ENCODE assay signal across 3 cellular contexts in the genomic region with DNA sequence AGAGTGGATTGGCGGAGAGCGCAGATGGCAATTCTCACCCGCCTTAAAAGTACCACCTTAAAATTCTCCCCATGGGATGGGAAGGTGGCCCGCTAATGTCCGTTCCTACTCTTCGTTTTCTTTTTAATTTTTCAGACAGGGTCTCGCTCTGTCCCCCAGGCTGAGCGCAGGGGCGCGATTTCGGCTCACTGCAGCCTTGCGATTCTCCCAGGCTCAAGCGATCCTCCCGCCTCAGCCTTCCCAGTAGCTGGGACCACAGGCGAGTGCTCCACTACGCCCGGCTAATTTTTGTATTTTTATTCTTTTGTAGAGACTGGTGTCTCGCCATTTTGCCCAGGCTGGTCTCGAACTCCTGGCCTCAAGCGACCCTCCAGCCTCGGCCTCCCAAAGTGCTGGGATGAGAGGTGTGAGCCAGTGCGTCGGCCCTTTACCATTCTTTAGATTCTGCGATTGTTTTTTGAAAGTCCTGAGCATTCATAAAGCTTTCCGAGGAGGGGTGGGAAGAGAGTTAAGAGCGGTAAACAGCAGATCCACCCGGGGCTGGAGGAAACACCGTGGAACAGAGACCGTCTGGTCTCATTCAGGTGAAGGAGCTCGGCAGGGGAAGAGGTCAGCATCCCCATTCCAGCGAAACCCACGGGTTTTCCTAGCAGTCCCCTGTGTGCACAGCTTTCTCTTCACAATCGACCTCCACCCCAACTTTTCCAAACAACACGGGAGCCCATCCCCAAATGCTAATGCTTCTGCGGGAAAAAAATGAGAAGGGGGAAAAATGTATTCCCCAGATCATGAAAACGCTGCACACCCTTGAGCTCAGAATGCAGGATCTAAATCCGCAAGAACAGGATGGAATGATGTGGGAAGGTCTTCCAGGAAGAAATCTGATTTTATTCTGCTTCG.
TF ChIP-seq lines count a peak whose summit lies in the region.

No MANE protein-coding gene starts in this region.

TF ChIP-seq in SK-N-SH, 30 proteins besides CTCF, POLR2A, EP300 and RAD21:
- TF ChIP-seq, protein P1, sequence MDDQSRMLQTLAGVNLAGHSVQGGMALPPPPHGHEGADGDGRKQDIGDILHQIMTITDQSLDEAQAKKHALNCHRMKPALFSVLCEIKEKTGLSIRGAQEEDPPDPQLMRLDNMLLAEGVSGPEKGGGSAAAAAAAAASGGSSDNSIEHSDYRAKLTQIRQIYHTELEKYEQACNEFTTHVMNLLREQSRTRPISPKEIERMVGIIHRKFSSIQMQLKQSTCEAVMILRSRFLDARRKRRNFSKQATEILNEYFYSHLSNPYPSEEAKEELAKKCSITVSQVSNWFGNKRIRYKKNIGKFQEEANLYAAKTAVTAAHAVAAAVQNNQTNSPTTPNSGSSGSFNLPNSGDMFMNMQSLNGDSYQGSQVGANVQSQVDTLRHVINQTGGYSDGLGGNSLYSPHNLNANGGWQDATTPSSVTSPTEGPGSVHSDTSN (IDR thresholded peaks at IDR 0.05): no peak
- TF ChIP-seq YY1 (IDR thresholded peaks at IDR 0.05; ENCODE audit: low read depth) (no peak), EZH2phosphoT487 (IDR thresholded peaks at IDR 0.05; ENCODE audit: borderline replicate concordance, low read depth) (no peak), FOSL2 (IDR thresholded peaks at IDR 0.05; ENCODE audit: borderline replicate concordance, low read depth) (no peak), GATA2 (CRISPR knock-in tag; IDR thresholded peaks at IDR 0.05) (no peak), NFIC (IDR thresholded peaks at IDR 0.05; ENCODE audit: borderline replicate concordance) (no peak), SIN3A (IDR thresholded peaks at IDR 0.05; ENCODE audit: borderline replicate concordance, low read depth, low read length) (no peak), FOXM1 (IDR thresholded peaks at IDR 0.05; ENCODE audit: low read depth) (no peak), RCOR1 (IDR thresholded peaks at IDR 0.05; ENCODE audit: low read length) (no peak), POLR2AphosphoS5 (IDR thresholded peaks at IDR 0.05; ENCODE audit: low read depth, low read length) (no peak)
- TF ChIP-seq, protein P2, sequence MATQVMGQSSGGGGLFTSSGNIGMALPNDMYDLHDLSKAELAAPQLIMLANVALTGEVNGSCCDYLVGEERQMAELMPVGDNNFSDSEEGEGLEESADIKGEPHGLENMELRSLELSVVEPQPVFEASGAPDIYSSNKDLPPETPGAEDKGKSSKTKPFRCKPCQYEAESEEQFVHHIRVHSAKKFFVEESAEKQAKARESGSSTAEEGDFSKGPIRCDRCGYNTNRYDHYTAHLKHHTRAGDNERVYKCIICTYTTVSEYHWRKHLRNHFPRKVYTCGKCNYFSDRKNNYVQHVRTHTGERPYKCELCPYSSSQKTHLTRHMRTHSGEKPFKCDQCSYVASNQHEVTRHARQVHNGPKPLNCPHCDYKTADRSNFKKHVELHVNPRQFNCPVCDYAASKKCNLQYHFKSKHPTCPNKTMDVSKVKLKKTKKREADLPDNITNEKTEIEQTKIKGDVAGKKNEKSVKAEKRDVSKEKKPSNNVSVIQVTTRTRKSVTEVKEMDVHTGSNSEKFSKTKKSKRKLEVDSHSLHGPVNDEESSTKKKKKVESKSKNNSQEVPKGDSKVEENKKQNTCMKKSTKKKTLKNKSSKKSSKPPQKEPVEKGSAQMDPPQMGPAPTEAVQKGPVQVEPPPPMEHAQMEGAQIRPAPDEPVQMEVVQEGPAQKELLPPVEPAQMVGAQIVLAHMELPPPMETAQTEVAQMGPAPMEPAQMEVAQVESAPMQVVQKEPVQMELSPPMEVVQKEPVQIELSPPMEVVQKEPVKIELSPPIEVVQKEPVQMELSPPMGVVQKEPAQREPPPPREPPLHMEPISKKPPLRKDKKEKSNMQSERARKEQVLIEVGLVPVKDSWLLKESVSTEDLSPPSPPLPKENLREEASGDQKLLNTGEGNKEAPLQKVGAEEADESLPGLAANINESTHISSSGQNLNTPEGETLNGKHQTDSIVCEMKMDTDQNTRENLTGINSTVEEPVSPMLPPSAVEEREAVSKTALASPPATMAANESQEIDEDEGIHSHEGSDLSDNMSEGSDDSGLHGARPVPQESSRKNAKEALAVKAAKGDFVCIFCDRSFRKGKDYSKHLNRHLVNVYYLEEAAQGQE (IDR thresholded peaks at IDR 0.05; ENCODE audit: low read depth, low read length): no peak
- TF ChIP-seq, protein P3, sequence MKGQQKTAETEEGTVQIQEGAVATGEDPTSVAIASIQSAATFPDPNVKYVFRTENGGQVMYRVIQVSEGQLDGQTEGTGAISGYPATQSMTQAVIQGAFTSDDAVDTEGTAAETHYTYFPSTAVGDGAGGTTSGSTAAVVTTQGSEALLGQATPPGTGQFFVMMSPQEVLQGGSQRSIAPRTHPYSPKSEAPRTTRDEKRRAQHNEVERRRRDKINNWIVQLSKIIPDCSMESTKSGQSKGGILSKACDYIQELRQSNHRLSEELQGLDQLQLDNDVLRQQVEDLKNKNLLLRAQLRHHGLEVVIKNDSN (IDR thresholded peaks at IDR 0.05; ENCODE audit: borderline replicate concordance, low read depth): no peak

TF ChIP-seq in SK-N-SH treated with all-trans-retinoic acid at 6 μM for 48 hours, 23 proteins besides CTCF, POLR2A, EP300 and RAD21 (continued from another document):
- TF ChIP-seq, protein P4, sequence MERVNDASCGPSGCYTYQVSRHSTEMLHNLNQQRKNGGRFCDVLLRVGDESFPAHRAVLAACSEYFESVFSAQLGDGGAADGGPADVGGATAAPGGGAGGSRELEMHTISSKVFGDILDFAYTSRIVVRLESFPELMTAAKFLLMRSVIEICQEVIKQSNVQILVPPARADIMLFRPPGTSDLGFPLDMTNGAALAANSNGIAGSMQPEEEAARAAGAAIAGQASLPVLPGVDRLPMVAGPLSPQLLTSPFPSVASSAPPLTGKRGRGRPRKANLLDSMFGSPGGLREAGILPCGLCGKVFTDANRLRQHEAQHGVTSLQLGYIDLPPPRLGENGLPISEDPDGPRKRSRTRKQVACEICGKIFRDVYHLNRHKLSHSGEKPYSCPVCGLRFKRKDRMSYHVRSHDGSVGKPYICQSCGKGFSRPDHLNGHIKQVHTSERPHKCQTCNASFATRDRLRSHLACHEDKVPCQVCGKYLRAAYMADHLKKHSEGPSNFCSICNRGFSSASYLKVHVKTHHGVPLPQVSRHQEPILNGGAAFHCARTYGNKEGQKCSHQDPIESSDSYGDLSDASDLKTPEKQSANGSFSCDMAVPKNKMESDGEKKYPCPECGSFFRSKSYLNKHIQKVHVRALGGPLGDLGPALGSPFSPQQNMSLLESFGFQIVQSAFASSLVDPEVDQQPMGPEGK (CRISPR knock-in tag; IDR thresholded peaks at IDR 0.05; ENCODE audit: borderline replicate concordance): no peak
- TF ChIP-seq BACH2 (CRISPR knock-in tag; IDR thresholded peaks at IDR 0.05; ENCODE audit: borderline replicate concordance): no peak
- TF ChIP-seq ZNF565 (CRISPR knock-in tag; conservative IDR thresholded peaks at IDR 0.05; ENCODE audit: low read depth): no peak
- no peak for TF ChIP-seq ZFP3 (CRISPR knock-in tag; IDR thresholded peaks at IDR 0.05)
- TF ChIP-seq ESRRG (CRISPR knock-in tag; IDR thresholded peaks at IDR 0.05): no peak
- no peak for TF ChIP-seq TOX (CRISPR knock-in tag; IDR thresholded peaks at IDR 0.05; ENCODE audit: borderline replicate concordance)
- TF ChIP-seq ARNTL (CRISPR knock-in tag; IDR thresholded peaks at IDR 0.05; ENCODE audit: borderline replicate concordance, low read depth): no peak
- TF ChIP-seq RARB (CRISPR knock-in tag; IDR thresholded peaks at IDR 0.05): no peak
- TF ChIP-seq ZFP30 (CRISPR knock-in tag; IDR thresholded peaks at IDR 0.05): no peak
- no peak for TF ChIP-seq ZNF70 (CRISPR knock-in tag; IDR thresholded peaks at IDR 0.05)
- TF ChIP-seq ZNF8 (CRISPR knock-in tag; IDR thresholded peaks at IDR 0.05): no peak
- no peak for TF ChIP-seq CSDC2 (CRISPR knock-in tag; IDR thresholded peaks at IDR 0.05)

TF ChIP-seq in HepG2, 621 proteins besides CTCF, POLR2A, EP300 and RAD21 (continued from another document):
- TF ChIP-seq, protein P5, sequence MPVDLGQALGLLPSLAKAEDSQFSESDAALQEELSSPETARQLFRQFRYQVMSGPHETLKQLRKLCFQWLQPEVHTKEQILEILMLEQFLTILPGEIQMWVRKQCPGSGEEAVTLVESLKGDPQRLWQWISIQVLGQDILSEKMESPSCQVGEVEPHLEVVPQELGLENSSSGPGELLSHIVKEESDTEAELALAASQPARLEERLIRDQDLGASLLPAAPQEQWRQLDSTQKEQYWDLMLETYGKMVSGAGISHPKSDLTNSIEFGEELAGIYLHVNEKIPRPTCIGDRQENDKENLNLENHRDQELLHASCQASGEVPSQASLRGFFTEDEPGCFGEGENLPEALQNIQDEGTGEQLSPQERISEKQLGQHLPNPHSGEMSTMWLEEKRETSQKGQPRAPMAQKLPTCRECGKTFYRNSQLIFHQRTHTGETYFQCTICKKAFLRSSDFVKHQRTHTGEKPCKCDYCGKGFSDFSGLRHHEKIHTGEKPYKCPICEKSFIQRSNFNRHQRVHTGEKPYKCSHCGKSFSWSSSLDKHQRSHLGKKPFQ (CRISPR knock-in tag; IDR thresholded peaks at IDR 0.05; ENCODE audit: insufficient replicate concordance): no peak
- TF ChIP-seq FOXP1 (IDR thresholded peaks at IDR 0.05) (no peak), FOXP1 (CRISPR knock-in tag; IDR thresholded peaks at IDR 0.05) (no peak), RXRA (CRISPR knock-in tag; IDR thresholded peaks at IDR 0.05) (no peak), ZNF441 (CRISPR knock-in tag; IDR thresholded peaks at IDR 0.05; ENCODE audit: borderline replicate concordance) (no peak)
- TF ChIP-seq, protein P6, sequence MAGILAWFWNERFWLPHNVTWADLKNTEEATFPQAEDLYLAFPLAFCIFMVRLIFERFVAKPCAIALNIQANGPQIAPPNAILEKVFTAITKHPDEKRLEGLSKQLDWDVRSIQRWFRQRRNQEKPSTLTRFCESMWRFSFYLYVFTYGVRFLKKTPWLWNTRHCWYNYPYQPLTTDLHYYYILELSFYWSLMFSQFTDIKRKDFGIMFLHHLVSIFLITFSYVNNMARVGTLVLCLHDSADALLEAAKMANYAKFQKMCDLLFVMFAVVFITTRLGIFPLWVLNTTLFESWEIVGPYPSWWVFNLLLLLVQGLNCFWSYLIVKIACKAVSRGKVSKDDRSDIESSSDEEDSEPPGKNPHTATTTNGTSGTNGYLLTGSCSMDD (CRISPR knock-in tag; IDR thresholded peaks at IDR 0.05): no peak
- TF ChIP-seq, protein P7, sequence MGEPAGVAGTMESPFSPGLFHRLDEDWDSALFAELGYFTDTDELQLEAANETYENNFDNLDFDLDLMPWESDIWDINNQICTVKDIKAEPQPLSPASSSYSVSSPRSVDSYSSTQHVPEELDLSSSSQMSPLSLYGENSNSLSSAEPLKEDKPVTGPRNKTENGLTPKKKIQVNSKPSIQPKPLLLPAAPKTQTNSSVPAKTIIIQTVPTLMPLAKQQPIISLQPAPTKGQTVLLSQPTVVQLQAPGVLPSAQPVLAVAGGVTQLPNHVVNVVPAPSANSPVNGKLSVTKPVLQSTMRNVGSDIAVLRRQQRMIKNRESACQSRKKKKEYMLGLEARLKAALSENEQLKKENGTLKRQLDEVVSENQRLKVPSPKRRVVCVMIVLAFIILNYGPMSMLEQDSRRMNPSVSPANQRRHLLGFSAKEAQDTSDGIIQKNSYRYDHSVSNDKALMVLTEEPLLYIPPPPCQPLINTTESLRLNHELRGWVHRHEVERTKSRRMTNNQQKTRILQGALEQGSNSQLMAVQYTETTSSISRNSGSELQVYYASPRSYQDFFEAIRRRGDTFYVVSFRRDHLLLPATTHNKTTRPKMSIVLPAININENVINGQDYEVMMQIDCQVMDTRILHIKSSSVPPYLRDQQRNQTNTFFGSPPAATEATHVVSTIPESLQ (CRISPR knock-in tag; conservative IDR thresholded peaks at IDR 0.05): no peak
TF ChIP-seq in HepG2: peak in this region for 0.
